11 cellular contexts compared by ENCODE assay signal in the genomic region with DNA sequence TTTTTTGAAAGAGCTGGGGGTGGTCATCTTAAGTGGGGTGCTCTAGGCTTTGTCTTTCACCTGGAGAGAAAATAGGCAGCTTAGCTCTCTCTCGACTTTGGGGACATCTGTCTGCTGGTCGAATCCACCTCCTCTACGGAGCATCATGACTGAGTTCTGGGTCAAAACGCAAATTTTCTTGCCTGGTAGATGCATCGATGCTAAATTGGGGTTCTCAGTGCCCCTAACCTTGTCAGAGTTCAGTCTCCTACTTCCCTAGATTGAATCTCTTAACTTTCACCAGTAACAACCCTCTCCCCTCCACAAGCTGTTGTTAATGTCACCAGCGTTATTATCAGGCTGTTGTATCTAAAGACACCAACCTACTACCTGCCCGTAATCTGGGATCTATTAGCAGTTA. TPM values are rescaled to one million over a fixed set of nuclear protein-coding genes. Genes with fewer than 3 reads are reported as not detected.
DNase-seq lines count a peak whose midpoint lies in the region; ATAC-seq and TF ChIP-seq lines count a peak whose summit lies in the region.
"Had no signal": no experiment of that assay in that cellular context is flagged by ENCODE, and none has a peak within 500 bp of the region (broad histone marks: within the 10 kb centered on the region; RNA-seq: fewer than 3 reads in every experiment).

No MANE protein-coding gene starts in this region.

- H3K4me3 Mint-ChIP-seq in brain: peak overlapping the region; percentile 92 to 98 (median 96)

- ATAC-seq in gastrocnemius medialis (no peak), GM19035 (IDR thresholded peaks at IDR 0.05; ENCODE audit: unreplicated experiment) (no peak), HG03108 (IDR thresholded peaks at IDR 0.05; ENCODE audit: unreplicated experiment) (no peak)
- ATAC-seq: stimulated activated naive CD8-positive, alpha-beta T cell treated with anti-CD3 and anti-CD28 coated beads, Interleukin-15, Interleukin-2, amounts not matched to agents 100 U/mL and 50 U/mL, for 24 hours had no signal

- no peak for DNase-seq in HAP-1 (ENCODE audit: low spot score in 2 of 2)
- DNase-seq in gastrocnemius medialis: no peak
- no peak for DNase-seq in EL
- no peak for DNase-seq in activated CD4-positive, alpha-beta T cell treated with anti-CD3 and anti-CD28 coated beads for 48 hours
- DNase-seq: cortex of kidney, NCI-H2081 had no signal

- H3K36me3 ChIP-seq in HAP-1 (replicated peaks) (no peaks in the 10 kb centered on the region), gastrocnemius medialis (no peaks in the 10 kb centered on the region)

- H3K27me3 ChIP-seq in HAP-1 (ENCODE audit: low read depth) (no peaks in the 10 kb centered on the region; the same call in 1 of the 2 replicates), gastrocnemius medialis (peaks cover 0 to 2% (median 0%) of the 10 kb centered on the region in 3 donors)

- in situ Hi-C loops in HAP-1 (cut with MboI; ENCODE audit: low sequenced_read_pairs) (no loop called here), gastrocnemius medialis (cut with MboI; ENCODE audit: low sequenced_read_pairs in 4 of 4) (loop anchor here in 1 of 4 donors (10.0 kb wide), 1 partner anchor 84 kb away; no protein-coding TSS in a partner anchor)

- peaks cover 46% of the 10 kb centered on the region for H3K4me1 Mint-ChIP-seq in brain

- peaks cover 24% of the 10 kb centered on the region for H3K4me1 ChIP-seq in HAP-1
- H3K4me1 ChIP-seq in gastrocnemius medialis: peaks cover 0 to 4% of the 10 kb centered on the region in 2 donors

- no peak for TF ChIP-seq CTCF in brain (conservative IDR thresholded peaks at IDR 0.05)
- no peak for TF ChIP-seq CTCF in gastrocnemius medialis (IDR thresholded peaks at IDR 0.05 in 4 of 5, conservative IDR thresholded peaks at IDR 0.05 in 1 of 5)

- no peaks in the 10 kb centered on the region for H3K9me3 ChIP-seq in HAP-1
- no peaks in the 10 kb centered on the region for H3K9me3 ChIP-seq in iPS-18c (ENCODE audit: control insufficient read depth, insufficient read depth, low read length)
- H3K9me3 ChIP-seq in gastrocnemius medialis: no peaks in the 10 kb centered on the region

- intact Hi-C loops in gastrocnemius medialis (cut with DNase I; ENCODE audit: low total_unique reads): loop anchor here (5.0 kb wide), 2 partner anchors 97 to 267 kb away; no protein-coding TSS in a partner anchor

- no peak for TF ChIP-seq POLR2A in gastrocnemius medialis (IDR thresholded peaks at IDR 0.05)

- peak overlapping the region; percentile 75 to 98 (median 96) for H3K27ac Mint-ChIP-seq in brain

- peak overlapping the region; percentile 83 to 91 (median 90) for H3K27ac ChIP-seq in gastrocnemius medialis

- peak overlapping the region; percentile 74 for H3K4me3 ChIP-seq in HAP-1
- H3K4me3 ChIP-seq in iPS-18c (ENCODE audit: insufficient read depth, low read depth, low read length): peak overlapping the region; percentile 75
- H3K4me3 ChIP-seq in gastrocnemius medialis: peak overlapping the region; percentile 73 to 79 (median 74)

- peaks cover 0 to 4% (median 0%) of the 10 kb centered on the region in 5 experiments for H3K9me3 Mint-ChIP-seq in brain

- peaks cover 38% of the 10 kb centered on the region for H3K27me3 Mint-ChIP-seq in brain

- H3K36me3 Mint-ChIP-seq in brain: no peaks in the 10 kb centered on the region

RNA-seq across cellular contexts. Expression of gene FLRT2, which starts 0.7 kb away (rescaled TPM):
- polyA plus RNA-seq in brain (ENCODE audit: insufficient read depth, low read depth, low replicate concordance): 3.9 TPM
- total RNA-seq in gastrocnemius medialis: 1 to 10 TPM; 2.2 to 7.1 (median 5.4) TPM
